35 cellular contexts compared by ENCODE assay signal in the genomic region with DNA sequence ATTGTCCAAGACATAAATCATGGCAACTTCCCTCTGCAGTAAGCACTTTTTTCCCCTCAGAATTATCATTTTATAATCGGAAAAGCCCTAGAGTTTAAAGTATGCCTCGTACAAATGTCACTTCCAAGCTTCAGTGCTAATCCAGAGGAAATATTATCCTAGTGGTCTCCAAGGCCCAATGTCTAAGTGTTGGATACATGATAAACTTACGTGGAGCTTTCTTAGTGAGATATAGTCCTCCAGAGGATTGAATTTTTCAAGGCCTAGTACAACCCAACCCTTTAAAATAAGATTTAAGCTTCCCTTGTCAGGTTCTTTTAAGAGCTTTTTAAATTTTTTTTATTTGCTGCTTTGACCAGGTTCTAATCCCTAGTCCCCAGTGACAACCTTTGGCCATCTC. TPM values are rescaled to one million over a fixed set of nuclear protein-coding genes. Genes with fewer than 3 reads are reported as not detected.
"Had no signal": no experiment of that assay in that cellular context is flagged by ENCODE, and none has a peak within 500 bp of the region (broad histone marks: within the 10 kb centered on the region; RNA-seq: fewer than 3 reads in every experiment).

No MANE protein-coding gene starts in this region.

- H3K27me3 Mint-ChIP-seq: dendritic cell treated with granulocyte-macrophage colony-stimulating factor and Interleukin-4, amounts not matched to agents 40 ng/mL and 50 ng/mL, for 4 days had no signal

- H3K36me3 ChIP-seq: brain microvascular endothelial cell, gastrocnemius medialis, WERI-Rb-1 had no signal

- H3K4me3 ChIP-seq: coronary artery, dorsolateral prefrontal cortex, gastrocnemius medialis had no signal

- H3K9me3 ChIP-seq: gastrocnemius medialis had no signal

- H3K36me3 Mint-ChIP-seq: activated naive CD4-positive, alpha-beta T cell treated with anti-CD3 and anti-CD28 coated beads, Interleukin-2, amount 10 ng/mL, durations not matched to agents 7 days and 5 days; activated naive CD4-positive, alpha-beta T cell treated with anti-CD3 and anti-CD28 coated beads, Interleukin-2, amount 50 U/mL, for 72 hours; activated naive CD8-positive, alpha-beta T cell treated with anti-CD3 and anti-CD28 coated beads, Interleukin-2, amount 10 ng/mL, durations not matched to agents 7 days and 5 days had no signal

- ATAC-seq: activated CD4-positive, CD25-positive, alpha-beta regulatory T cell treated with anti-CD3 and anti-CD28 coated beads, Interleukin-2, amount 50 U/mL, for 24 hours; activated CD8-positive, alpha-beta T cell treated with anti-CD3 and anti-CD28 coated beads for 36 hours; activated naive CD4-positive, alpha-beta T cell treated with anti-CD3 and anti-CD28 coated beads, Interleukin-2, amount 50 U/mL, for 72 hours; esophagus mucosa; foreskin keratinocyte; gastrocnemius medialis; T-helper 17 cell had no signal

- H3K4me1 ChIP-seq: foreskin keratinocyte had no signal

- H3K4me3 Mint-ChIP-seq: activated B cell treated with CpG ODN at 0.5 μM for 24 hours; activated CD8-positive, alpha-beta T cell treated with anti-CD3 and anti-CD28 coated beads for 36 hours; activated naive CD4-positive, alpha-beta T cell treated with anti-CD3 and anti-CD28 coated beads, Interleukin-2, amount 10 ng/mL, durations not matched to agents 7 days and 5 days; activated naive CD8-positive, alpha-beta T cell treated with anti-CD3 and anti-CD28 coated beads, Interleukin-2, amount 10 ng/mL, durations not matched to agents 7 days and 5 days; activated T-helper 1 cell treated with anti-CD3 and anti-CD28 coated beads, Interleukin-12 subunit alpha, Interleukin-12 subunit beta, Interleukin-2, Interleukin-4 antibody, amounts not matched to agents 30 ng/mL and 10 ng/mL and 1 ng/mL, durations not matched to agents 14 hours and 24 hours and 36 hours; central memory CD8-positive, alpha-beta T cell; dendritic cell treated with granulocyte-macrophage colony-stimulating factor and Interleukin-4, amounts not matched to agents 40 ng/mL and 50 ng/mL, for 4 days; endodermal cell; T-helper 17 cell; T-helper 2 cell treated with Interferon-gamma antibody and Interleukin-4, amounts not matched to agents 5 μg/mL and 100 μg/mL, for 36 hours had no signal

- H3K4me1 Mint-ChIP-seq: activated B cell treated with CpG ODN at 0.5 μM for 24 hours; activated naive CD4-positive, alpha-beta T cell treated with anti-CD3 and anti-CD28 coated beads, Interleukin-2, amount 10 ng/mL, durations not matched to agents 7 days and 5 days; activated naive CD8-positive, alpha-beta T cell treated with anti-CD3 and anti-CD28 coated beads, Interleukin-2, amount 10 ng/mL, durations not matched to agents 7 days and 5 days; central memory CD8-positive, alpha-beta T cell; endodermal cell; T-helper 17 cell had no signal

- FAIRE-seq: astrocyte, bronchial epithelial cell had no signal

- H3K27me3 ChIP-seq: brain microvascular endothelial cell, dorsolateral prefrontal cortex, gastrocnemius medialis had no signal

- H3K9me3 Mint-ChIP-seq: activated B cell treated with CpG ODN at 0.5 μM for 24 hours; activated CD8-positive, alpha-beta T cell treated with anti-CD3 and anti-CD28 coated beads for 36 hours; activated naive CD4-positive, alpha-beta T cell treated with anti-CD3 and anti-CD28 coated beads, Interleukin-2, amount 10 ng/mL, durations not matched to agents 7 days and 5 days; activated naive CD4-positive, alpha-beta T cell treated with anti-CD3 and anti-CD28 coated beads, Interleukin-2, amount 50 U/mL, for 72 hours; activated naive CD8-positive, alpha-beta T cell treated with anti-CD3 and anti-CD28 coated beads, Interleukin-2, amount 10 ng/mL, durations not matched to agents 7 days and 5 days; activated T-helper 1 cell treated with anti-CD3 and anti-CD28 coated beads, Interleukin-12 subunit alpha, Interleukin-12 subunit beta, Interleukin-2, Interleukin-4 antibody, amounts not matched to agents 30 ng/mL and 10 ng/mL and 1 ng/mL, durations not matched to agents 14 hours and 24 hours and 36 hours; activated T-helper 2 cell treated with anti-CD3 and anti-CD28 coated beads, Interferon-gamma antibody, Interleukin-2, Interleukin-4, amounts not matched to agents 10 μg/mL and 5 μg/mL and 100 μg/mL, durations not matched to agents 14 hours and 24 hours and 36 hours; central memory CD8-positive, alpha-beta T cell; endodermal cell; T-helper 2 cell treated with Interferon-gamma antibody and Interleukin-4, amounts not matched to agents 5 μg/mL and 100 μg/mL, for 36 hours had no signal

- H3K27ac ChIP-seq: brain microvascular endothelial cell, coronary artery, dorsolateral prefrontal cortex, foreskin keratinocyte, gastrocnemius medialis, WERI-Rb-1 had no signal

- H3K27ac Mint-ChIP-seq: activated B cell treated with CpG ODN at 0.5 μM for 24 hours; activated CD8-positive, alpha-beta T cell treated with anti-CD3 and anti-CD28 coated beads for 36 hours; activated naive CD4-positive, alpha-beta T cell treated with anti-CD3 and anti-CD28 coated beads, Interleukin-2, amount 10 ng/mL, durations not matched to agents 7 days and 5 days; activated naive CD4-positive, alpha-beta T cell treated with anti-CD3 and anti-CD28 coated beads, Interleukin-2, amount 50 U/mL, for 72 hours; activated naive CD8-positive, alpha-beta T cell treated with anti-CD3 and anti-CD28 coated beads, Interleukin-2, amount 10 ng/mL, durations not matched to agents 7 days and 5 days; activated T-helper 1 cell treated with anti-CD3 and anti-CD28 coated beads, Interleukin-12 subunit alpha, Interleukin-12 subunit beta, Interleukin-2, Interleukin-4 antibody, amounts not matched to agents 30 ng/mL and 10 ng/mL and 1 ng/mL, durations not matched to agents 14 hours and 24 hours and 36 hours; activated T-helper 2 cell treated with anti-CD3 and anti-CD28 coated beads, Interferon-gamma antibody, Interleukin-2, Interleukin-4, amounts not matched to agents 10 μg/mL and 5 μg/mL and 100 μg/mL, durations not matched to agents 14 hours and 24 hours and 36 hours; dendritic cell treated with granulocyte-macrophage colony-stimulating factor and Interleukin-4, amounts not matched to agents 40 ng/mL and 50 ng/mL, for 4 days; endodermal cell; T-helper 17 cell; T-helper 2 cell treated with Interferon-gamma antibody and Interleukin-4, amounts not matched to agents 5 μg/mL and 100 μg/mL, for 36 hours had no signal

- DNase-seq: activated B cell treated with CpG ODN at 0.5 μM for 24 hours; activated CD4-positive, alpha-beta T cell treated with anti-CD3 and anti-CD28 coated beads for 48 hours; activated CD4-positive, alpha-beta T cell treated with anti-CD3 and anti-CD28 coated beads, Interleukin-2, amount 50 U/mL, for 1 hour; activated CD4-positive, alpha-beta T cell treated with anti-CD3 and anti-CD28 coated beads, Interleukin-2, amount 50 U/mL, for 48 hours; activated CD8-positive, alpha-beta memory T cell treated with anti-CD3 and anti-CD28 coated beads for 24 hours; activated CD8-positive, alpha-beta T cell treated with anti-CD3 and anti-CD28 coated beads for 36 hours; activated effector memory CD4-positive, alpha-beta T cell treated with anti-CD3 and anti-CD28 coated beads, Interleukin-2, amount 50 U/mL, for 16 hours; activated naive CD4-positive, alpha-beta T cell treated with anti-CD3 and anti-CD28 coated beads, Interleukin-2, amount 10 ng/mL, durations not matched to agents 7 days and 5 days; activated naive CD8-positive, alpha-beta T cell treated with anti-CD3 and anti-CD28 coated beads, Interleukin-2, amount 10 ng/mL, durations not matched to agents 7 days and 5 days; activated T-cell treated with anti-CD3 and anti-CD28 coated beads, Interleukin-2, amount 50 U/mL, for 1 hour; activated T-cell treated with anti-CD3 and anti-CD28 coated beads, Interleukin-2, amount 50 U/mL, for 48 hours; brain microvascular endothelial cell; dorsolateral prefrontal cortex; effector memory CD4-positive, alpha-beta T cell; endodermal cell; foreskin keratinocyte; gastrocnemius medialis; glutamatergic neuron; T-helper 1 cell; T-helper 17 cell; T1000; WERI-Rb-1 had no signal

RNA-seq across cellular contexts. Expression of a gene that starts 11.2 kb away (rescaled TPM):
- total RNA-seq: activated B cell treated with CpG ODN at 0.5 μM for 24 hours; activated CD8-positive, alpha-beta T cell treated with anti-CD3 and anti-CD28 coated beads for 36 hours; activated naive CD4-positive, alpha-beta T cell treated with anti-CD3 and anti-CD28 coated beads, Interleukin-2, amount 50 U/mL, for 72 hours; activated naive CD8-positive, alpha-beta T cell treated with anti-CD3 and anti-CD28 coated beads, Interleukin-2, amount 10 ng/mL, durations not matched to agents 7 days and 5 days; activated T-helper 1 cell treated with anti-CD3 and anti-CD28 coated beads, Interleukin-12 subunit alpha, Interleukin-12 subunit beta, Interleukin-2, Interleukin-4 antibody, amounts not matched to agents 30 ng/mL and 10 ng/mL and 1 ng/mL, durations not matched to agents 14 hours and 24 hours and 36 hours; activated T-helper 2 cell treated with anti-CD3 and anti-CD28 coated beads, Interferon-gamma antibody, Interleukin-2, Interleukin-4, amounts not matched to agents 10 μg/mL and 5 μg/mL and 100 μg/mL, durations not matched to agents 14 hours and 24 hours and 36 hours; astrocyte; bronchial epithelial cell; cerebellum; epithelial cell of proximal tubule; esophagus mucosa; foreskin keratinocyte; gastrocnemius medialis; T-helper 17 cell had no signal
